ENCODE assay signal across 16 cellular contexts in the genomic region with DNA sequence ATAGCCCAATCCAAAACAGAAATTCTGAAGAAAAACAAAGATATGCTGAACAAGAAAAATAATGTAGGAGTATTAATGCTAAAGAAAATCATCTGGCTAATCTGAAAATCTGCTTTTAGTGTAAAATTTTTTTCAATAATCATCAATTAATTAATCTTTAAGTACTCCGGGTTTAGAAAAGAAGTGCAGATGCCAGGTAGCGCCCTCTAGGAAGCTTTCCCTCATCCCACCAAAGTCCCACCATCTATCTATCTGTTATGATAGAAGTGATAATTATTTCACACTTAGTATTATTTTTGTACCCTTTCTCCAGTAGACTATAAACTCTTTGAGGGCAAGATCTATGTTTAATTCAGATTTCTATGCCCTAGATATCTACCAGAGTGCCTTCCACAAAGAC.
DNase-seq lines count a peak whose midpoint lies in the region; TF ChIP-seq lines count a peak whose summit lies in the region.
"Had no signal": no experiment of that assay in that cellular context is flagged by ENCODE, and none has a peak within 500 bp of the region (broad histone marks: within the 10 kb centered on the region; RNA-seq: fewer than 3 reads in every experiment).

No MANE protein-coding gene starts in this region.

- H3K14ac ChIP-seq in H9 (ENCODE audit: insufficient read depth, low read length) = no peak overlapping the region

- H4K20me1 ChIP-seq in H9 (ENCODE audit: control insufficient read depth, insufficient read depth, insufficient read length) (no peaks in the 10 kb centered on the region), OCI-LY7 (ENCODE audit: insufficient read depth, low read length) (no peaks in the 10 kb centered on the region)

- H3K23ac ChIP-seq in H9 (ENCODE audit: insufficient read length, low read depth, low read length) = no peak overlapping the region

- H3K4me3 ChIP-seq in OCI-LY7 (ENCODE audit: low read depth, low read length, poor library complexity, severe bottlenecking) = no peak overlapping the region
- H3K4me3 ChIP-seq in endodermal cell (ENCODE audit: low read length) = no peak overlapping the region

- H3K36me3 ChIP-seq in OCI-LY7 (ENCODE audit: insufficient read depth, low read length) (no peaks in the 10 kb centered on the region), endodermal cell (ENCODE audit: control insufficient read depth, insufficient read depth, low read length) (no peaks in the 10 kb centered on the region)

- H3K79me2 ChIP-seq in H9 (ENCODE audit: insufficient read depth, low read length) (no peaks in the 10 kb centered on the region), OCI-LY7 (ENCODE audit: insufficient read depth, low read depth, low read length) (no peaks in the 10 kb centered on the region)

- no TSS peak for BruUV-seq in OCI-LY7 (replicated peaks; lab: Mats Ljungman, UMichigan)

- no peak overlapping the region for H3K18ac ChIP-seq in H9 (ENCODE audit: insufficient read length, low read depth, low read length)

- POLR2A ChIA-PET in OCI-LY7 (lab: Charles Lee) = interaction anchor here (0.6 kb wide), 1 partner anchor 128 kb away, joined by 4 read pairs; no protein-coding TSS in a partner anchor

- H3K27me3 Mint-ChIP-seq in H9 (ENCODE audit: low read depth) = no peaks in the 10 kb centered on the region
- H3K27me3 Mint-ChIP-seq in endodermal cell (ENCODE audit: insufficient read depth) = no peaks in the 10 kb centered on the region
- H3K27me3 Mint-ChIP-seq: CD4-positive, alpha-beta memory T cell had no signal

- no peaks in the 10 kb centered on the region for H3K9me3 Mint-ChIP-seq in H9
- no peaks in the 10 kb centered on the region for H3K9me3 Mint-ChIP-seq in endodermal cell

- WGBS in H9 (ENCODE audit: extremely low coverage, insufficient read length, low lambda C conversion rate) = no CpG with 5 or more reads among the region's 2 CpGs
- WGBS in endodermal cell (ENCODE audit: insufficient coverage in 1 of 2, insufficient read length in 1 of 2), 2 experiments = 83% methylated on average over 2 of the region's 2 CpGs; no CpG with 5 or more reads in 1 of the 2 experiments

- H3K27ac ChIP-seq in 22Rv1 (no peak overlapping the region), H9 (ENCODE audit: insufficient read length, low read depth, low read length) (no peak overlapping the region), OCI-LY7 (ENCODE audit: low read depth, low read length, poor library complexity, severe bottlenecking) (no peak overlapping the region), endodermal cell (ENCODE audit: low read depth, low read length) (no peak overlapping the region)

- no peak overlapping the region for H2BK15ac ChIP-seq in H9 (ENCODE audit: low read depth, low read length)

- H3K27me3 ChIP-seq in H9 (ENCODE audit: insufficient read depth, low read length) = no peaks in the 10 kb centered on the region
- no peaks in the 10 kb centered on the region for H3K27me3 ChIP-seq in endodermal cell (ENCODE audit: control insufficient read depth, insufficient read depth, low read length, poor library complexity, severe bottlenecking)

- no peak overlapping the region for H2BK5ac ChIP-seq in H9 (ENCODE audit: insufficient read length, low read length)

- peaks cover 0 to 4% of the 10 kb centered on the region in 2 experiments; a peak in 1 of 4 replicates for H3K4me1 Mint-ChIP-seq in H9
- H3K4me1 Mint-ChIP-seq in endodermal cell = no peaks in the 10 kb centered on the region

- H4K8ac ChIP-seq in H9 (replicated peaks; ENCODE audit: insufficient read length, low read depth, low read length) = no peak overlapping the region

- H3K79me1 ChIP-seq in H9 (ENCODE audit: insufficient read depth, low read depth, low read length, poor library complexity, severe bottlenecking) = no peaks in the 10 kb centered on the region

- no peak overlapping the region for H4K5ac ChIP-seq in H9 (ENCODE audit: insufficient read length, low read depth, low read length)

- TF ChIP-seq CTCF in 22Rv1 (IDR thresholded peaks at IDR 0.05) (peak; percentile 26), H9 (conservative IDR thresholded peaks at IDR 0.05) (peak; percentile 42; the same call in 2 of the 3 replicates), OCI-LY7 (conservative IDR thresholded peaks at IDR 0.05; ENCODE audit: low read length) (peak; percentile 25; the same call in 1 of the 2 replicates), endodermal cell (conservative IDR thresholded peaks at IDR 0.05) (peak; percentile 40)

- H3K4me2 ChIP-seq in H9 (ENCODE audit: insufficient read depth, insufficient read length, low read length) (no peak overlapping the region), OCI-LY7 (ENCODE audit: low read length) (no peak overlapping the region)

- H3K27ac Mint-ChIP-seq in H9 (no peak overlapping the region), endodermal cell (no peak overlapping the region)
- H3K27ac Mint-ChIP-seq: CD4-positive, alpha-beta memory T cell had no signal

- H4K91ac ChIP-seq in H9 (ENCODE audit: insufficient read length, low read depth, low read length) = no peak overlapping the region

- H3K9ac ChIP-seq in H9 (ENCODE audit: extremely low read depth, insufficient read length, low read length) (no peak overlapping the region), endodermal cell (ENCODE audit: extremely low read depth, low read length, poor library complexity, severe bottlenecking) (no peak overlapping the region)

- H3K56ac ChIP-seq in H9 (ENCODE audit: insufficient read length, low read depth, low read length) = no peak overlapping the region

- CTCF ChIA-PET in OCI-LY7 (lab: Charles Lee; ENCODE audit: unreplicated experiment) = no interaction called here

- no peak for DNase-seq in H9
- DNase-seq in OCI-LY7 (ENCODE audit: low spot score) = no peak
- DNase-seq in endodermal cell = no peak
- no peak for DNase-seq in NCI-H1105 treated with DMSO at 0.1 percent for 48 hours (lab: John Stamatoyannopoulos, UW)
- no peak for DNase-seq in medulla oblongata (ENCODE audit: extremely low spot score)
- DNase-seq in foreskin melanocyte = no peak
- DNase-seq: C1 segment of cervical spinal cord; Calu3; CD4-positive, alpha-beta memory T cell; COR-L47; DMS53; DMS79 treated with DMSO at 0.1 percent for 48 hours; GF-D8; GOT3; HCEC 1CT had no signal

- no peaks in the 10 kb centered on the region for H3K23me2 ChIP-seq in H9 (ENCODE audit: insufficient read length, low read depth, low read length, poor library complexity, severe bottlenecking)

- H3K4me1 ChIP-seq in H9 (ENCODE audit: insufficient read depth, low read length) = no peaks in the 10 kb centered on the region
- H3K4me1 ChIP-seq in OCI-LY7 (ENCODE audit: insufficient read depth, low read length, poor library complexity, severe bottlenecking) = no peaks in the 10 kb centered on the region
- no peaks in the 10 kb centered on the region for H3K4me1 ChIP-seq in endodermal cell (ENCODE audit: control insufficient read depth, insufficient read depth, low read length)

- H3K4ac ChIP-seq in H9 (ENCODE audit: low read depth, low read length) = no peak overlapping the region

- no peak overlapping the region for H2AK5ac ChIP-seq in H9 (ENCODE audit: insufficient read length, low read length)

- H3K36me3 Mint-ChIP-seq in H9 (ENCODE audit: insufficient read depth in 1 of 3, low read depth in 3 of 3) (peaks cover 8 to 18% (median 13%) of the 10 kb centered on the region in 3 experiments; a peak in 6 of 7 replicates), endodermal cell (ENCODE audit: low read depth) (peaks cover 12% of the 10 kb centered on the region)

- intact Hi-C loops in OCI-LY7 (cut with micrococcal nuclease; ENCODE audit: unreplicated experiment) = no loop called here

- H3T11ph ChIP-seq in H9 (ENCODE audit: low read length) = no peak overlapping the region

- no peak overlapping the region for H2BK12ac ChIP-seq in H9 (ENCODE audit: insufficient read length, low read depth, low read length)

- no peak overlapping the region for H2AFZ ChIP-seq in H9 (ENCODE audit: low read length)
- no peak overlapping the region for H2AFZ ChIP-seq in OCI-LY7 (ENCODE audit: low read length)

- no peak overlapping the region for H2BK20ac ChIP-seq in H9 (ENCODE audit: low read depth, low read length, poor library complexity, severe bottlenecking)

- H3K4me3 Mint-ChIP-seq in H9 (no peak overlapping the region), endodermal cell (no peak overlapping the region)
- H3K4me3 Mint-ChIP-seq: CD4-positive, alpha-beta memory T cell had no signal

- H3K9me3 ChIP-seq in H9 (ENCODE audit: control insufficient read depth, low read depth, low read length) (no peaks in the 10 kb centered on the region), OCI-LY7 (ENCODE audit: low read length) (no peaks in the 10 kb centered on the region), endodermal cell (ENCODE audit: control insufficient read depth, low read length) (no peaks in the 10 kb centered on the region)

- no peak overlapping the region for H2BK120ac ChIP-seq in H9 (ENCODE audit: low read depth, low read length, poor library complexity, severe bottlenecking)

- H3K9me2 ChIP-seq in OCI-LY7 (ENCODE audit: insufficient read depth, low read length) = no peaks in the 10 kb centered on the region
